Comparison of ENCODE assay signal across 10 cellular contexts in the genomic region with DNA sequence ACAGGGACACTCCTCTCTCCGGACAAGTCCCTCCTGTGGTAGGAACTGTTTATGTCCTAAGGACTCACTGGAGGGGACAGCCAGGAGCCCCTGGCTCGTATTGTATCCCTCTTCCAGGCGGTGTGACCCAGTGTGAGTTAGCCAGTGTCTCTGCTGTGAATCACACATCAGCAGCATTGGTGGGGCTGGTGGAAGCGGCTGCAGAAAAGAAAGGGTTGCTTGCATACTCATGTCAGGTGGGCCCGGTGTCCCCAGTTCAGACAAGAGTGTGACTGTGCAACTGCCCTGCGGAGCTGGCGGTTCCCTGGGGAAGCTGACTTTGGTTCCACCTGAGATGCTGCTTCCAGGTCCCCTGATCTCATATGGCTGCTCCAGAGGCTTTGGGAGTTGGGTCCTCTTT.
DNase-seq lines count a peak whose midpoint lies in the region; ATAC-seq and TF ChIP-seq lines count a peak whose summit lies in the region.
"Had no signal": no experiment of that assay in that cellular context is flagged by ENCODE, and none has a peak within 500 bp of the region (broad histone marks: within the 10 kb centered on the region; RNA-seq: fewer than 3 reads in every experiment).

No MANE protein-coding gene starts in this region.

- H3K9me3 ChIP-seq in BLaER1 (no peaks in the 10 kb centered on the region), right cardiac atrium (ENCODE audit: control insufficient read depth, low read length) (no peaks in the 10 kb centered on the region), sigmoid colon (no peaks in the 10 kb centered on the region)

- no peaks in the 10 kb centered on the region for H4K20me1 ChIP-seq in BLaER1

- H3K27ac Mint-ChIP-seq in type B pancreatic cell: no peak overlapping the region

- peaks cover 56% of the 10 kb centered on the region for H3K4me1 Mint-ChIP-seq in type B pancreatic cell (ENCODE audit: unreplicated experiment)

- H3K4me3 Mint-ChIP-seq in type B pancreatic cell: no peak overlapping the region

- no peaks in the 10 kb centered on the region for H3K9me3 Mint-ChIP-seq in type B pancreatic cell

- TF ChIP-seq EP300 in sigmoid colon (IDR thresholded peaks at IDR 0.05): no peak

- H3K36me3 ChIP-seq in BLaER1: no peaks in the 10 kb centered on the region
- peaks cover 15 to 40% (median 22%) of the 10 kb centered on the region in 4 donors for H3K36me3 ChIP-seq in sigmoid colon

- H3K36me3 Mint-ChIP-seq in type B pancreatic cell: no peaks in the 10 kb centered on the region

- intact Hi-C loops in right cardiac atrium (cut with DNase I) (no loop called here), sigmoid colon (cut with DNase I) (no loop called here)

- H3K27ac ChIP-seq in BLaER1: no peak overlapping the region
- peak overlapping the region; percentile 100 for H3K27ac ChIP-seq in RWPE1
- H3K27ac ChIP-seq in right cardiac atrium (ENCODE audit: low read length): peak overlapping the region; percentile 99
- H3K27ac ChIP-seq in sigmoid colon: peak overlapping the region; percentile 94 to 99 (median 97)

- H3K4me1 ChIP-seq in BLaER1 (peaks cover 74% of the 10 kb centered on the region), right cardiac atrium (ENCODE audit: control insufficient read depth, insufficient read depth, low read length) (peaks cover 80% of the 10 kb centered on the region), sigmoid colon (peaks cover 0 to 95% (median 93%) of the 10 kb centered on the region in 4 donors)

- H3K9ac ChIP-seq in BLaER1: no peak overlapping the region

- 80% methylated on average over 7 of the region's 7 CpGs for WGBS in right cardiac atrium
- 93 to 94% methylated on average over 7 of the region's 7 CpGs for WGBS in sigmoid colon, 2 donors

- ATAC-seq in right cardiac atrium (peak in 1 of 2 donors; percentile 0), HG03521 (IDR thresholded peaks at IDR 0.05; ENCODE audit: unreplicated experiment) (no peak)

- CTCF ChIA-PET in RWPE1 (lab: Yijun Ruan, JAX): no interaction called here

- peak overlapping the region; percentile 86 for H3K4me2 ChIP-seq in BLaER1

- TF ChIP-seq CTCF in RWPE1 (conservative IDR thresholded peaks at IDR 0.05; ENCODE audit: low read depth): no peak
- TF ChIP-seq CTCF in sigmoid colon (IDR thresholded peaks at IDR 0.05): no peak
- no peak for TF ChIP-seq CTCF in type B pancreatic cell (conservative IDR thresholded peaks at IDR 0.05)

- POLR2A ChIA-PET in RWPE1 (lab: Yijun Ruan, JAX; ENCODE audit: low non-redundant PET): no interaction called here

- DNase-seq in RWPE1 (ENCODE audit: low spot score) (no peak), right cardiac atrium (peak in 2 of 3 donors; percentile 35 to 58), sigmoid colon (peak; percentile 77), type B pancreatic cell (ENCODE audit: extremely low spot score, unreplicated experiment) (no peak), glomerular visceral epithelial cell (ENCODE audit: extremely low spot score) (no peak), COR-L47 (lab: John Stamatoyannopoulos, UW) (no peak)
- DNase-seq: activated naive CD4-positive, alpha-beta T cell treated with anti-CD3 and anti-CD28 coated beads, Interleukin-2, amount 50 U/mL, for 16 hours; SHP77 had no signal

- H3K4me3 ChIP-seq in BLaER1 (no peak overlapping the region), right cardiac atrium (ENCODE audit: low read length) (no peak overlapping the region), sigmoid colon (no peak overlapping the region)

- H3K27me3 ChIP-seq in BLaER1 (no peaks in the 10 kb centered on the region), right cardiac atrium (ENCODE audit: control insufficient read depth, insufficient read depth) (no peaks in the 10 kb centered on the region), sigmoid colon (no peaks in the 10 kb centered on the region)

- H3K27me3 Mint-ChIP-seq in type B pancreatic cell: peaks cover 75% of the 10 kb centered on the region

- no peak for TF ChIP-seq POLR2A in sigmoid colon (IDR thresholded peaks at IDR 0.05)

Comparison
In these comparisons a context has a peak if more than half of its experiments do, and no peak if none do; other contexts are left out.
1. DNase-seq: peak in right cardiac atrium (2 of 3) and sigmoid colon (single experiment); none in RWPE1 (single experiment), type B pancreatic cell (single experiment), glomerular visceral epithelial cell (single experiment) and COR-L47 (single experiment).